Comparison of ENCODE assay signal across 11 cellular contexts in genomic region chr7:44284216-44284615, GRCh38. TPM values are rescaled to one million over a fixed set of nuclear protein-coding genes. Genes with fewer than 3 reads are reported as not detected.
DNase-seq lines count a peak whose midpoint lies in the region; ATAC-seq and TF ChIP-seq lines count a peak whose summit lies in the region.
"Had no signal": no experiment of that assay in that cellular context is flagged by ENCODE, and none has a peak within 500 bp of the region (broad histone marks: within the 10 kb centered on the region; RNA-seq: fewer than 3 reads in every experiment).

No MANE protein-coding gene starts in this region.

- DNase-seq in CD1c-positive myeloid dendritic cell (ENCODE audit: extremely low spot score) (peak; percentile 14), MV-4-11 (lab: John Stamatoyannopoulos, UW) (peak; percentile 65), ecto neural progenitor cell (ENCODE audit: low spot score) (peak; percentile 38), omental fat pad (ENCODE audit: low spot score) (peak; percentile 10), putamen (ENCODE audit: low spot score) (no peak)
- DNase-seq: NCI-H226; stimulated activated naive CD4-positive, alpha-beta T cell treated with Interleukin-2 at 50 U/mL for 16 hours had no signal

- ATAC-seq in omental fat pad (ENCODE audit: low FRiP score) = no peak
- ATAC-seq in GM21526 (IDR thresholded peaks at IDR 0.05; ENCODE audit: low FRiP score, unreplicated experiment) = no peak
- ATAC-seq in GM19452 (IDR thresholded peaks at IDR 0.05; ENCODE audit: unreplicated experiment) = no peak
- ATAC-seq in GM21423 (IDR thresholded peaks at IDR 0.05; ENCODE audit: unreplicated experiment) = no peak

- no peak for TF ChIP-seq CTCF in omental fat pad (IDR thresholded peaks at IDR 0.05)

RNA-seq across cellular contexts. Expression of gene CAMK2B, which starts 41.2 kb away (rescaled TPM):
- total RNA-seq in omental fat pad = under 1 TPM in 1 of 4 donors, not detected in 3; 0.48 TPM
- total RNA-seq: mononuclear cell had no signal
